In the genomic region with DNA sequence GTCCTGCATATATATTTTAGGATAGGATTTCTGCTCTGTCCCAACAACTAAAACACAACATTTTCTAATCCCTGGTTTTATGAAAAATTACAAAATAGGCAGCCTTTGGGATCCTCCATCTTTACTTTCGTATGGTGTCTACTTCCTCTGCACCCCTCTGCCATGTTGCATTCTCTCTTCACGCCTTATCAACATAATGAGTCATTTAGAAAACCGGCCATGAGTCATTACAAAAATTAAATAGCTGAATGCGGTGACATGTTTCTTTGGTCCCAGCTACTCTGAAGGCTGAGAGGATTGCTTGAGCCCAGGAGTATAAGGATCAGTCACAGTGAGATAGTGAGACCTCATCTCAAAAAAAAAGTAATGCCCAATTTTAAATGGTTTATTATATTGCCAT, we compare ENCODE assay signal across 13 cellular contexts.
DNase-seq lines count a peak whose midpoint lies in the region; ATAC-seq, FAIRE-seq and TF ChIP-seq lines count a peak whose summit lies in the region.
"Had no signal": no experiment of that assay in that cellular context is flagged by ENCODE, and none has a peak within 500 bp of the region (broad histone marks: within the 10 kb centered on the region; RNA-seq: fewer than 3 reads in every experiment).

No MANE protein-coding gene starts in this region.

- TF ChIP-seq POLR2A in GM12878 (IDR thresholded peaks at IDR 0.05; ENCODE audit: low read depth, low read length) (no peak), esophagus muscularis mucosa (IDR thresholded peaks at IDR 0.05; ENCODE audit: low read depth) (no peak)

- in situ Hi-C loops in GM12878 (cut with MboI): no loop called here

- DNase-seq in GM12864 (ENCODE audit: low read depth) (peak; percentile 15), GM20000 (ENCODE audit: low spot score) (peak; percentile 31), GM12878 (ENCODE audit: low read depth, low spot score) (peak; percentile 31), NAMALWA (ENCODE audit: low spot score) (no peak), NCI-H82 treated with DMSO at 0.1 percent for 48 hours (lab: John Stamatoyannopoulos, UW; ENCODE audit: unreplicated experiment) (no peak), NCI-H510A treated with DMSO at 0.1 percent for 48 hours (lab: John Stamatoyannopoulos, UW) (no peak), esophagus muscularis mucosa (ENCODE audit: extremely low spot score) (no peak)
- DNase-seq: anterior cingulate cortex; CD8-positive, alpha-beta T cell; retina; T-cell; upper lobe of right lung had no signal

- TF ChIP-seq CTCF in GM12864 (IDR thresholded peaks at IDR 0.05; ENCODE audit: low read depth, low read length, missing control alignments) (no peak), GM20000 (IDR thresholded peaks at IDR 0.05; ENCODE audit: extremely low read depth, missing control alignments) (no peak), GM12878 (IDR thresholded peaks at IDR 0.05 in 2 of 3, conservative IDR thresholded peaks at IDR 0.05 in 1 of 3; ENCODE audit: control insufficient read depth in 2 of 3, extremely low read depth in 1 of 3, insufficient read depth in 1 of 3, low read depth in 3 of 3, low read length in 3 of 3) (no peak), esophagus muscularis mucosa (IDR thresholded peaks at IDR 0.05) (no peak)

- TF ChIP-seq RAD21 in GM12878 (IDR thresholded peaks at IDR 0.05; ENCODE audit: insufficient read depth, low read depth, low read length): no peak

- no peak overlapping the region for H3K4me2 ChIP-seq in GM12878 (ENCODE audit: control insufficient read depth, insufficient read depth)

- no peaks in the 10 kb centered on the region for H4K20me1 ChIP-seq in GM12878 (ENCODE audit: control insufficient read depth, insufficient read depth)

- CTCF ChIA-PET in GM12878 (lab: Yijun Ruan, JAX): no interaction called here

- no TSS peak for BruUV-seq in GM12878 (replicated peaks; lab: Mats Ljungman, UMichigan)

- H3K4me1 ChIP-seq in GM12878 (ENCODE audit: control insufficient read depth, insufficient read depth, low read length) (0 out of 2 replicates have a peak, but pooled peaks cover 4% of the 10 kb centered on the region), esophagus muscularis mucosa (peaks cover 23 to 34% (median 28%) of the 10 kb centered on the region in 4 donors)

- H3K4me3 ChIP-seq in GM12864 (ENCODE audit: low read depth, low read length): no peak overlapping the region
- H3K4me3 ChIP-seq in GM12878: no peak overlapping the region
- no peak overlapping the region for H3K4me3 ChIP-seq in esophagus muscularis mucosa
- H3K4me3 ChIP-seq: upper lobe of right lung had no signal

- WGBS in GM12878 (ENCODE audit: insufficient coverage, insufficient replicate concordance, low lambda C conversion rate, missing lambda C conversion rate): 0% methylated on average over 4 of the region's 4 CpGs
- WGBS in esophagus muscularis mucosa: 97% methylated on average over 4 of the region's 4 CpGs

- TF ChIP-seq EP300 in GM12878 (IDR thresholded peaks at IDR 0.05; ENCODE audit: borderline replicate concordance in 1 of 2, control insufficient read depth in 1 of 2, low read depth in 2 of 2, low read length in 2 of 2) (peak in 1 of 2 experiments; percentile 30; a peak in 1 of 4 replicates), esophagus muscularis mucosa (IDR thresholded peaks at IDR 0.05) (no peak)

- ATAC-seq in HG03378 (IDR thresholded peaks at IDR 0.05; ENCODE audit: unreplicated experiment) (peak; percentile 94), GM12878 (peak; percentile 90)
- ATAC-seq: CD8-positive, alpha-beta T cell; T-cell; upper lobe of right lung had no signal

- H3K27ac ChIP-seq in GM12878 (ENCODE audit: control insufficient read depth, insufficient read depth) (no peak overlapping the region), esophagus muscularis mucosa (replicated peaks in 1 of 4) (no peak overlapping the region)
- H3K27ac ChIP-seq: upper lobe of right lung had no signal

- SMC1A ChIA-PET in GM12878 (lab: Charles Lee; ENCODE audit: uncharacterized antibody, unreplicated experiment): no interaction called here

- peak; percentile 79 for FAIRE-seq in GM12878 (lab: Jason Lieb, UNC)

- intact Hi-C loops in GM12878 (cut with micrococcal nuclease; ENCODE audit: unreplicated experiment): no loop called here
- intact Hi-C loops in esophagus muscularis mucosa (cut with DNase I): loop anchor here (5.0 kb wide), 1 partner anchor 72 kb away; no protein-coding TSS in a partner anchor

- H3K36me3 ChIP-seq in GM12878 (ENCODE audit: control insufficient read depth in 2 of 2, insufficient read depth in 2 of 2, low read length in 1 of 2): no peaks in the 10 kb centered on the region
- H3K36me3 ChIP-seq in esophagus muscularis mucosa: no peaks in the 10 kb centered on the region
- H3K36me3 ChIP-seq: upper lobe of right lung had no signal

- H3K9ac ChIP-seq in GM12878 (ENCODE audit: control insufficient read depth, insufficient read depth, low read length): no peak overlapping the region

- POLR2A ChIA-PET in GM12878 (lab: Charles Lee): no interaction called here

- RAD21 ChIA-PET in GM12878 (lab: Charles Lee; ENCODE audit: unreplicated experiment): no interaction called here

- H3K9me3 ChIP-seq in GM12878 (replicated peaks; ENCODE audit: control insufficient read depth, insufficient read depth, low read length) (no peaks in the 10 kb centered on the region; the same call in 2 of the 3 replicates), esophagus muscularis mucosa (no peaks in the 10 kb centered on the region)
- H3K9me3 ChIP-seq: upper lobe of right lung had no signal

- H3K27me3 ChIP-seq in GM12878 (replicated peaks in 1 of 2; ENCODE audit: control insufficient read depth in 2 of 2, insufficient read depth in 2 of 2, low read length in 1 of 2): peaks cover 0 to 4% of the 10 kb centered on the region in 2 experiments; a peak in 1 of 4 replicates
- no peaks in the 10 kb centered on the region for H3K27me3 ChIP-seq in esophagus muscularis mucosa
- H3K27me3 ChIP-seq: upper lobe of right lung had no signal

- no peaks in the 10 kb centered on the region for H3K79me2 ChIP-seq in GM12878 (ENCODE audit: control insufficient read depth, insufficient read depth, low read length)

- no peak overlapping the region for H2AFZ ChIP-seq in GM12878 (ENCODE audit: control insufficient read depth, low read depth, low read length)

TF ChIP-seq in GM12878, 131 proteins besides CTCF, POLR2A, EP300 and RAD21 (continues in another document):
- no peak for TF ChIP-seq NR2F1 (conservative IDR thresholded peaks at IDR 0.05)
- no peak for TF ChIP-seq PAX5 (IDR thresholded peaks at IDR 0.05; ENCODE audit: borderline replicate concordance, low read depth, low read length)
- peak; percentile 71 for TF ChIP-seq NFIC (IDR thresholded peaks at IDR 0.05; ENCODE audit: low read depth, low read length)
- TF ChIP-seq KAT2A (conservative IDR thresholded peaks at IDR 0.05; ENCODE audit: control insufficient read depth, low read depth, low read length): no peak
- no peak for TF ChIP-seq BMI1 (IDR thresholded peaks at IDR 0.05; ENCODE audit: borderline replicate concordance)
- TF ChIP-seq ZNF622 (IDR thresholded peaks at IDR 0.05): no peak
- TF ChIP-seq PML (IDR thresholded peaks at IDR 0.05; ENCODE audit: low read length): no peak
- no peak for TF ChIP-seq RELA (IDR thresholded peaks at IDR 0.05; ENCODE audit: borderline replicate concordance, partially characterized antibody)
- TF ChIP-seq EGR1 (IDR thresholded peaks at IDR 0.05; ENCODE audit: borderline replicate concordance in 1 of 2, low read depth in 2 of 2, low read length in 2 of 2): no peak
- TF ChIP-seq TCF12 (IDR thresholded peaks at IDR 0.05; ENCODE audit: low read depth, low read length): 0 out of 2 replicates have a peak, but pooled peaks have one; percentile 7
- TF ChIP-seq, protein P1, sequence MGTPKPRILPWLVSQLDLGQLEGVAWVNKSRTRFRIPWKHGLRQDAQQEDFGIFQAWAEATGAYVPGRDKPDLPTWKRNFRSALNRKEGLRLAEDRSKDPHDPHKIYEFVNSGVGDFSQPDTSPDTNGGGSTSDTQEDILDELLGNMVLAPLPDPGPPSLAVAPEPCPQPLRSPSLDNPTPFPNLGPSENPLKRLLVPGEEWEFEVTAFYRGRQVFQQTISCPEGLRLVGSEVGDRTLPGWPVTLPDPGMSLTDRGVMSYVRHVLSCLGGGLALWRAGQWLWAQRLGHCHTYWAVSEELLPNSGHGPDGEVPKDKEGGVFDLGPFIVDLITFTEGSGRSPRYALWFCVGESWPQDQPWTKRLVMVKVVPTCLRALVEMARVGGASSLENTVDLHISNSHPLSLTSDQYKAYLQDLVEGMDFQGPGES (IDR thresholded peaks at IDR 0.05): no peak
- no peak for TF ChIP-seq POU2F2 (IDR thresholded peaks at IDR 0.05; ENCODE audit: borderline replicate concordance, low read depth, low read length)
- no peak for TF ChIP-seq HDGF (IDR thresholded peaks at IDR 0.05)
- TF ChIP-seq TCF7 (IDR thresholded peaks at IDR 0.05; ENCODE audit: borderline replicate concordance): no peak
- TF ChIP-seq, protein P2, sequence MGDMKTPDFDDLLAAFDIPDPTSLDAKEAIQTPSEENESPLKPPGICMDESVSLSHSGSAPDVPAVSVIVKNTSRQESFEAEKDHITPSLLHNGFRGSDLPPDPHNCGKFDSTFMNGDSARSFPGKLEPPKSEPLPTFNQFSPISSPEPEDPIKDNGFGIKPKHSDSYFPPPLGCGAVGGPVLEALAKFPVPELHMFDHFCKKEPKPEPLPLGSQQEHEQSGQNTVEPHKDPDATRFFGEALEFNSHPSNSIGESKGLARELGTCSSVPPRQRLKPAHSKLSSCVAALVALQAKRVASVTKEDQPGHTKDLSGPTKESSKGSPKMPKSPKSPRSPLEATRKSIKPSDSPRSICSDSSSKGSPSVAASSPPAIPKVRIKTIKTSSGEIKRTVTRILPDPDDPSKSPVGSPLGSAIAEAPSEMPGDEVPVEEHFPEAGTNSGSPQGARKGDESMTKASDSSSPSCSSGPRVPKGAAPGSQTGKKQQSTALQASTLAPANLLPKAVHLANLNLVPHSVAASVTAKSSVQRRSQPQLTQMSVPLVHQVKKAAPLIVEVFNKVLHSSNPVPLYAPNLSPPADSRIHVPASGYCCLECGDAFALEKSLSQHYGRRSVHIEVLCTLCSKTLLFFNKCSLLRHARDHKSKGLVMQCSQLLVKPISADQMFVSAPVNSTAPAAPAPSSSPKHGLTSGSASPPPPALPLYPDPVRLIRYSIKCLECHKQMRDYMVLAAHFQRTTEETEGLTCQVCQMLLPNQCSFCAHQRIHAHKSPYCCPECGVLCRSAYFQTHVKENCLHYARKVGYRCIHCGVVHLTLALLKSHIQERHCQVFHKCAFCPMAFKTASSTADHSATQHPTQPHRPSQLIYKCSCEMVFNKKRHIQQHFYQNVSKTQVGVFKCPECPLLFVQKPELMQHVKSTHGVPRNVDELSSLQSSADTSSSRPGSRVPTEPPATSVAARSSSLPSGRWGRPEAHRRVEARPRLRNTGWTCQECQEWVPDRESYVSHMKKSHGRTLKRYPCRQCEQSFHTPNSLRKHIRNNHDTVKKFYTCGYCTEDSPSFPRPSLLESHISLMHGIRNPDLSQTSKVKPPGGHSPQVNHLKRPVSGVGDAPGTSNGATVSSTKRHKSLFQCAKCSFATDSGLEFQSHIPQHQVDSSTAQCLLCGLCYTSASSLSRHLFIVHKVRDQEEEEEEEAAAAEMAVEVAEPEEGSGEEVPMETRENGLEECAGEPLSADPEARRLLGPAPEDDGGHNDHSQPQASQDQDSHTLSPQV (IDR thresholded peaks at IDR 0.05): no peak

Comparison
In these comparisons a context has a peak if more than half of its experiments do, and no peak if none do; other contexts are left out.
1. DNase-seq: peak in GM12864 (single experiment), GM20000 (single experiment) and GM12878 (single experiment); none in NAMALWA (single experiment), NCI-H82 treated with DMSO at 0.1 percent for 48 hours (single experiment), NCI-H510A treated with DMSO at 0.1 percent for 48 hours (single experiment) and esophagus muscularis mucosa (single experiment).